In genomic region chr17:34206569-34206968, GRCh38 we compare ENCODE assay signal across 28 cellular contexts. TPM values are rescaled to one million over a fixed set of nuclear protein-coding genes. Genes with fewer than 3 reads are reported as not detected.
A peak's percentile ranks its signal among the peaks of the same experiment; 100 is the strongest.
DNase-seq lines count a peak whose midpoint lies in the region; ATAC-seq, FAIRE-seq and TF ChIP-seq lines count a peak whose summit lies in the region.
"Had no signal": no experiment of that assay in that cellular context is flagged by ENCODE, and none has a peak within 500 bp of the region (broad histone marks: within the 10 kb centered on the region; RNA-seq: fewer than 3 reads in every experiment).

No MANE protein-coding gene starts in this region.

- CTCF ChIA-PET in RWPE1 (lab: Yijun Ruan, JAX) = no interaction called here

- no peak overlapping the region for H2BK120ac ChIP-seq in trophoblast cell (ENCODE audit: insufficient read depth, low read length, poor library complexity)

- H2BK5ac ChIP-seq in trophoblast cell (ENCODE audit: low read depth, low read length, poor library complexity) = no peak overlapping the region

- no peaks in the 10 kb centered on the region for H3K27me3 ChIP-seq in astrocyte (ENCODE audit: insufficient read depth, low read length)
- H3K27me3 ChIP-seq in trophoblast cell (ENCODE audit: insufficient read depth, low read length) = no peaks in the 10 kb centered on the region

- H2AK5ac ChIP-seq in trophoblast cell (ENCODE audit: low read length) = no peak overlapping the region

- no peak overlapping the region for H3K23ac ChIP-seq in trophoblast cell (ENCODE audit: low read length)

- no peaks in the 10 kb centered on the region for H3K36me3 Mint-ChIP-seq in astrocyte (ENCODE audit: low read depth, unreplicated experiment)
- H3K36me3 Mint-ChIP-seq: CD4-positive, CD25-positive, alpha-beta regulatory T cell had no signal

- FAIRE-seq in astrocyte (lab: Jason Lieb, UNC) = no peak
- FAIRE-seq: D721Med, GM12892, HepG2 had no signal

- intact Hi-C loops in Right ventricle myocardium superior (cut with DNase I) (no loop called here), left cardiac atrium (cut with DNase I) (no loop called here)

- H3K27me3 Mint-ChIP-seq in astrocyte (ENCODE audit: low read depth, unreplicated experiment) = peaks cover 15% of the 10 kb centered on the region

- no peak overlapping the region for H3K4me2 ChIP-seq in astrocyte (ENCODE audit: low read length)
- no peak overlapping the region for H3K4me2 ChIP-seq in trophoblast cell (ENCODE audit: low read length)

- ATAC-seq in Right ventricle myocardium superior (ENCODE audit: poor library complexity) = peak; percentile 14
- no peak for ATAC-seq in left cardiac atrium
- ATAC-seq in GM21723 (IDR thresholded peaks at IDR 0.05; ENCODE audit: unreplicated experiment) = no peak
- ATAC-seq: HCT116, HepG2, PC-3 had no signal

- POLR2A ChIA-PET in RWPE1 (lab: Yijun Ruan, JAX; ENCODE audit: low non-redundant PET) = no interaction called here

- no peaks in the 10 kb centered on the region for H3K36me3 ChIP-seq in astrocyte (ENCODE audit: insufficient read depth, low read length)
- no peaks in the 10 kb centered on the region for H3K36me3 ChIP-seq in trophoblast cell (ENCODE audit: control insufficient read depth in 1 of 2, insufficient read depth in 2 of 2, low read length in 2 of 2)

- peaks cover 5% of the 10 kb centered on the region for H3K4me1 Mint-ChIP-seq in astrocyte (ENCODE audit: low read depth, unreplicated experiment)

- H3K27ac Mint-ChIP-seq in astrocyte (ENCODE audit: unreplicated experiment) = no peak overlapping the region
- H3K27ac Mint-ChIP-seq: CD4-positive, CD25-positive, alpha-beta regulatory T cell had no signal

- H3K4me3 ChIP-seq in LNCaP clone FGC (ENCODE audit: low read depth, low read length) (no peak overlapping the region), astrocyte (ENCODE audit: insufficient read depth, low read depth, low read length) (no peak overlapping the region), trophoblast cell (ENCODE audit: low read depth, low read length) (no peak overlapping the region)

- H4K8ac ChIP-seq in trophoblast cell (ENCODE audit: low read depth, low read length) = no peak overlapping the region

- H4K91ac ChIP-seq in trophoblast cell (ENCODE audit: low read depth, low read length) = no peak overlapping the region

- no peaks in the 10 kb centered on the region for H3K79me2 ChIP-seq in astrocyte (ENCODE audit: insufficient read depth, low read length)
- H3K79me2 ChIP-seq in trophoblast cell (ENCODE audit: control insufficient read depth, insufficient read depth, low read length, poor library complexity) = no peaks in the 10 kb centered on the region

- DNase-seq in Right ventricle myocardium superior = no peak
- no peak for DNase-seq in left cardiac atrium
- peak; percentile 7 for DNase-seq in LNCaP clone FGC (ENCODE audit: low read depth)
- peak; percentile 22 for DNase-seq in astrocyte (ENCODE audit: low read depth)
- DNase-seq in trophoblast cell = peak; percentile 62 to 87
- no peak for DNase-seq in RWPE1 (ENCODE audit: low spot score)
- no peak for DNase-seq in DMS53 treated with DMSO at 0.1 percent for 48 hours (lab: John Stamatoyannopoulos, UW; ENCODE audit: unreplicated experiment)
- DNase-seq: 8988T; CD4-positive, CD25-positive, alpha-beta regulatory T cell; GF-D8; Karpas-422; NCI-H1105; NCI-H146; NCI-H1930; NCI-H2107; NCI-H446 treated with DMSO at 0.1 percent for 48 hours; NCI-H526; NCI-H82; NK-92 treated with Interleukin-12 subunit alpha and Interleukin-12 subunit beta, amount 100 ng/mL, for 24 hours; PC-3; RPMI8226; SHP77 treated with DMSO at 0.1 percent for 48 hours; SW 1271 had no signal

- H4K20me1 ChIP-seq in astrocyte (ENCODE audit: insufficient read depth, low read length) = no peaks in the 10 kb centered on the region

- peaks cover 13% of the 10 kb centered on the region for H3K9me3 Mint-ChIP-seq in astrocyte (ENCODE audit: unreplicated experiment)

- TF ChIP-seq CTCF in LNCaP clone FGC (IDR thresholded peaks at IDR 0.05; ENCODE audit: control insufficient read depth, extremely low read depth, insufficient read depth) (no peak), astrocyte (IDR thresholded peaks at IDR 0.05; ENCODE audit: insufficient read depth, low read depth, low read length) (no peak), RWPE1 (conservative IDR thresholded peaks at IDR 0.05; ENCODE audit: low read depth) (no peak)

- H3K18ac ChIP-seq in trophoblast cell (ENCODE audit: low read length) = no peak overlapping the region

- H3K14ac ChIP-seq in trophoblast cell (ENCODE audit: low read length) = no peak overlapping the region

- H3K9ac ChIP-seq in astrocyte (ENCODE audit: low read length) (no peak overlapping the region), trophoblast cell (ENCODE audit: low read length) (no peak overlapping the region)

- H4K12ac ChIP-seq in trophoblast cell (ENCODE audit: low read depth, low read length) = no peak overlapping the region

- H3K4me1 ChIP-seq in astrocyte (ENCODE audit: insufficient read depth, low read length) (no peaks in the 10 kb centered on the region), trophoblast cell (ENCODE audit: control insufficient read depth in 1 of 2, insufficient read depth in 2 of 2, low read length in 2 of 2) (no peaks in the 10 kb centered on the region)

- no peaks in the 10 kb centered on the region for H3K79me1 ChIP-seq in trophoblast cell (ENCODE audit: low read length)

- WGBS in trophoblast cell (ENCODE audit: extremely low coverage, insufficient coverage, insufficient read length) = no CpG with 5 or more reads among the region's 3 CpGs

- H3K4ac ChIP-seq in trophoblast cell (ENCODE audit: low read depth, low read length) = no peak overlapping the region

- H3K9me3 ChIP-seq in astrocyte (ENCODE audit: insufficient read depth, low read depth, low read length) (no peaks in the 10 kb centered on the region), trophoblast cell (ENCODE audit: insufficient read depth, low read depth, low read length) (no peaks in the 10 kb centered on the region)

- H2BK12ac ChIP-seq in trophoblast cell (ENCODE audit: low read length) = no peak overlapping the region

- H3K27ac ChIP-seq in astrocyte (ENCODE audit: low read depth, low read length) (no peak overlapping the region), trophoblast cell (ENCODE audit: low read depth, low read length) (no peak overlapping the region), RWPE1 (no peak overlapping the region)

- no peak overlapping the region for H2AFZ ChIP-seq in astrocyte (ENCODE audit: low read depth, low read length)
- no peak overlapping the region for H2AFZ ChIP-seq in trophoblast cell (ENCODE audit: insufficient read depth, low read length, poor library complexity)

- no peak overlapping the region for H3K4me3 Mint-ChIP-seq in astrocyte (ENCODE audit: unreplicated experiment)
- H3K4me3 Mint-ChIP-seq: CD4-positive, CD25-positive, alpha-beta regulatory T cell had no signal

RNA-seq across cellular contexts. Expression of gene CCL2, which starts 48.5 kb away (rescaled TPM):
- 20.7 TPM for total RNA-seq in Right ventricle myocardium superior
- total RNA-seq in left cardiac atrium = 100 to 1,000 TPM in 1 of 2 donors, 10 to 100 TPM in 1; 36.8 to 268 TPM
- 44.1 and 54.2 TPM in 2 replicates for total RNA-seq in astrocyte
- 6.7 and 6.8 TPM in 2 replicates for polyA plus RNA-seq in trophoblast cell (2013)
- total RNA-seq: CD4-positive, CD25-positive, alpha-beta regulatory T cell; HepG2; PC-3 had no signal
- polyA plus RNA-seq: CD4-positive, CD25-positive, alpha-beta regulatory T cell; HepG2 had no signal

Comparison
In these comparisons a context has a peak if more than half of its experiments do, and no peak if none do; other contexts are left out.
1. DNase-seq: peak in LNCaP clone FGC (single experiment), astrocyte (single experiment) and trophoblast cell (2 of 2); none in Right ventricle myocardium superior (single experiment), left cardiac atrium (single experiment), RWPE1 (single experiment) and DMS53 treated with DMSO at 0.1 percent for 48 hours (single experiment).